ENCODE assay signal across 1 cellular context in the genomic region with DNA sequence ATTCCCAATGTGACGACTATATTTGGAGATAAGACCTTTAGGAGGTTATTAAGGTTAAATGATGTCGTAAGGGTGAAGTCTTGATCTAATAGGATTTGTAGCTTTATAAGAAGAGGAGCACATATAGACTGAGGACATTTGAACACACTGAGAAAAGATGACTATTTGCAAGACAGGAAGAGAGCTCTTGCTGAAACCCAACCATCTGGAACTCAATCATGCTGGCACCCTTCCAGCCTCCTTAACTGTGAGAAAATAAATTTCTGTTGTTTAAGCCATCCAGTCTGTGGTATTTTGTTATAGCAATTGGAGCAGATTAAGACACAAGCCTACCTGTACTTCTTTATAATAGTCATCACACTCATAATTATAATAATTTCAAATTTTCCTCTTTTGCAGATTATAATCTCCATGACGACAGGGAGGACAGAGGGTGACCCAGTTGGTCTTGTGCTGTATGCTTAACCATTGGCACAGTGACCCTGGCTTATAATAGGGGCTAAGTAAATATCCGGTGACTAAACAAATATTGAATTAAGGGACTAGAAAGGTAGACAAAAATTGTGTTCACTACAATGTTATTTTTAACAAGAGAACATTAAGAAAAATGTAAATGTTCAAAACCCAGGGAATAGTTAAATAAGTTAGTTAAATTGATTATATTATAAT.
TF ChIP-seq lines count a peak whose summit lies in the region.

No MANE protein-coding gene starts in this region.

TF ChIP-seq in HepG2, 621 proteins besides CTCF, POLR2A, EP300 and RAD21 (continued from another document):
- TF ChIP-seq ZGPAT (CRISPR knock-in tag; IDR thresholded peaks at IDR 0.05) (0 out of 2 replicates have a peak, but pooled peaks have one; percentile 19), MTA1 (CRISPR knock-in tag; IDR thresholded peaks at IDR 0.05; ENCODE audit: borderline replicate concordance) (no peak), GABPA (IDR thresholded peaks at IDR 0.05; ENCODE audit: low read depth, low read length) (no peak), GABPA (CRISPR knock-in tag; IDR thresholded peaks at IDR 0.05; ENCODE audit: low read depth) (peak; percentile 43; the same call in 1 of the 2 replicates), NR2F6 (IDR thresholded peaks at IDR 0.05) (peak; percentile 95), NR2F6 (CRISPR knock-in tag; IDR thresholded peaks at IDR 0.05) (peak; percentile 85), ADNP (CRISPR knock-in tag; IDR thresholded peaks at IDR 0.05) (no peak), ZNF546 (CRISPR knock-in tag; conservative IDR thresholded peaks at IDR 0.05) (no peak), HNF4A (CRISPR knock-in tag; IDR thresholded peaks at IDR 0.05) (peak; percentile 37; the same call in 1 of the 2 replicates), RFX1 (IDR thresholded peaks at IDR 0.05) (0 out of 2 replicates have a peak, but pooled peaks have one; percentile 32), RARA (CRISPR knock-in tag; IDR thresholded peaks at IDR 0.05) (peak; percentile 93), SP5 (CRISPR knock-in tag; IDR thresholded peaks at IDR 0.05; ENCODE audit: borderline replicate concordance, low read depth) (no peak), ZNF337 (CRISPR knock-in tag; IDR thresholded peaks at IDR 0.05; ENCODE audit: borderline replicate concordance, low read depth) (no peak), TSC22D2 (CRISPR knock-in tag; IDR thresholded peaks at IDR 0.05; ENCODE audit: borderline replicate concordance) (no peak), ZBTB7B (CRISPR knock-in tag; IDR thresholded peaks at IDR 0.05) (peak; percentile 58; the same call in 1 of the 2 replicates)
- TF ChIP-seq, protein P1, sequence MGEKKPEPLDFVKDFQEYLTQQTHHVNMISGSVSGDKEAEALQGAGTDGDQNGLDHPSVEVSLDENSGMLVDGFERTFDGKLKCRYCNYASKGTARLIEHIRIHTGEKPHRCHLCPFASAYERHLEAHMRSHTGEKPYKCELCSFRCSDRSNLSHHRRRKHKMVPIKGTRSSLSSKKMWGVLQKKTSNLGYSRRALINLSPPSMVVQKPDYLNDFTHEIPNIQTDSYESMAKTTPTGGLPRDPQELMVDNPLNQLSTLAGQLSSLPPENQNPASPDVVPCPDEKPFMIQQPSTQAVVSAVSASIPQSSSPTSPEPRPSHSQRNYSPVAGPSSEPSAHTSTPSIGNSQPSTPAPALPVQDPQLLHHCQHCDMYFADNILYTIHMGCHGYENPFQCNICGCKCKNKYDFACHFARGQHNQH (CRISPR knock-in tag; IDR thresholded peaks at IDR 0.05), result 0 out of 2 replicates have a peak, but pooled peaks have one; percentile 47
